Comparison of ENCODE assay signal across 8 cellular contexts in the genomic region with DNA sequence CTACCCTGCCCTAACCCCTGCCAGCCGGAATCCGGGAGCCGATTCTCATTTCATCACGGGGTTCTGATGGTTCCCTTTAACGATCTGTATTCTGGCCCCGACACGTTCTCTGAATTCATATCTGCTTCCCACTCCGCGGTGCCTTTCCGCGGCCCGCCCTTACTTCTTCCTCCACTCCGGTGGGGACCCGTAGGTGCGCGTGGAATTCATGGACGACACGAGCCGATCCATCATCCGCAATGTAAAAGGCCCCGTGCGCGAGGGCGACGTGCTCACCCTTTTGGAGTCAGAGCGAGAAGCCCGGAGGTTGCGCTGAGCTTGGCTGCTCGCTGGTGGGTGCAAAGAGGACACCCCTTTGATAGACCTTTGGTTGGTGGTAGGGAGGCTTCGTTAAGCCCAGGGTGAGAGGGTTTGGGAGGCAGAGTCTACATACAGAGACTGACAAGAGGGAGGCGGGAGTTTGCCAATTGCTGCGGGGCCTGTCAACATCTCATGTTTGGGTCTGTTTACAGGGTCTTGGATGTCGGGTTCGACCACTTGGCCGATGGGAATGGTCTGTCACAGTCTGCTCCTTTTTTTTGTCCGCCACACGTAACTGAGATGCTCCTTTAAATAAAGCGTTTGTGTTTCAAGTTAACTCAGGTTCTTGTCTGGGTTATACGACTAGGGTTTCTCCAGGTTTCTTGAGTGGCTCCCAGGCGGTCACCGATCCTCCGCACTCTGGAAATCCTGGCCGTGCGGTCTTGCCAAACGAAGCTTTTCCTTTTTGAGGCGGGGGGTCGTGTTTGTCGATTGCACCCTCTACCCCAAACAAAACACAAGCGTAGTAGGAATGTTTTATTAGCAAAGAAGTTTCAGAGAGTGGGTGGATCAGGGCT. TPM values are rescaled to one million over a fixed set of nuclear protein-coding genes. Genes with fewer than 3 reads are reported as not detected.
DNase-seq lines count a peak whose midpoint lies in the region; ATAC-seq, FAIRE-seq and TF ChIP-seq lines count a peak whose summit lies in the region.

No MANE protein-coding gene starts in this region.

- DNase-seq in CD14-positive monocyte (ENCODE audit: low spot score): no peak
- no peak for DNase-seq in LNCaP clone FGC (ENCODE audit: low read depth)
- DNase-seq in coronary artery (ENCODE audit: low spot score): no peak
- no peak for DNase-seq in mesothelial cell of epicardium (ENCODE audit: low spot score in 2 of 2, unreplicated experiment in 2 of 2)
- no peak for DNase-seq in H54 (ENCODE audit: insufficient read length, low spot score)
- DNase-seq in hippocampal formation (lab: John Stamatoyannopoulos, UW): no peak

- H3K27ac ChIP-seq in coronary artery: peak overlapping the region; percentile 94 to 96

- peak overlapping the region; percentile 94 to 99 (median 97) for H3K27ac Mint-ChIP-seq in CD14-positive monocyte
- H3K27ac Mint-ChIP-seq in mesothelial cell of epicardium: peak overlapping the region; percentile 98

- TF ChIP-seq CTCF in CD14-positive monocyte (IDR thresholded peaks at IDR 0.05): no peak
- TF ChIP-seq CTCF in LNCaP clone FGC (IDR thresholded peaks at IDR 0.05; ENCODE audit: control insufficient read depth, extremely low read depth, insufficient read depth): no peak
- TF ChIP-seq CTCF in coronary artery (IDR thresholded peaks at IDR 0.05): no peak
- no peak for TF ChIP-seq CTCF in mesothelial cell of epicardium (IDR thresholded peaks at IDR 0.05; ENCODE audit: unreplicated experiment)

- H3K36me3 Mint-ChIP-seq in CD14-positive monocyte (peaks cover 16 to 30% of the 10 kb centered on the region in 2 donors), mesothelial cell of epicardium (no peaks in the 10 kb centered on the region)

- H3K9me3 Mint-ChIP-seq in CD14-positive monocyte (peaks cover 0 to 13% (median 7%) of the 10 kb centered on the region in 7 donors), mesothelial cell of epicardium (peaks cover 4% of the 10 kb centered on the region)

- peaks cover 28% of the 10 kb centered on the region for H3K4me1 Mint-ChIP-seq in CD14-positive monocyte
- peaks cover 27% of the 10 kb centered on the region for H3K4me1 Mint-ChIP-seq in mesothelial cell of epicardium

- TF ChIP-seq POLR2A in H54 (IDR thresholded peaks at IDR 0.05; ENCODE audit: low read depth, low read length): no peak

- no peak for FAIRE-seq in H54 (lab: Jason Lieb, UNC)

- intact Hi-C loops in CD14-positive monocyte (cut with micrococcal nuclease): loop anchor here in 1 of 2 donors (2.0 to 5.0 kb wide), 2 partner anchors 55 to 69 kb away; a partner anchor contains a TSS

- no peak for ATAC-seq in HG02571 (IDR thresholded peaks at IDR 0.05; ENCODE audit: unreplicated experiment)
- no peak for ATAC-seq in HG03342 (IDR thresholded peaks at IDR 0.05; ENCODE audit: unreplicated experiment)

- peaks cover under 1 to 11% (median 8%) of the 10 kb centered on the region in 3 donors for H3K27me3 Mint-ChIP-seq in CD14-positive monocyte (ENCODE audit: low read depth in 3 of 3)
- peaks cover 4% of the 10 kb centered on the region for H3K27me3 Mint-ChIP-seq in mesothelial cell of epicardium (ENCODE audit: low read depth)

- H3K4me3 ChIP-seq in LNCaP clone FGC (ENCODE audit: low read depth, low read length): peak overlapping the region; percentile 94
- peak overlapping the region; percentile 90 for H3K4me3 ChIP-seq in coronary artery

- H3K4me3 Mint-ChIP-seq in CD14-positive monocyte (peak overlapping the region; percentile 98 to 99), mesothelial cell of epicardium (peak overlapping the region; percentile 95)

RNA-seq across cellular contexts. Expression of a gene that starts 0.7 kb away (rescaled TPM):
- polyA plus RNA-seq in CD14-positive monocyte: 1,000 to 10,000 TPM in 1 of 2 donors, 100 to 1,000 TPM in 1; 984 to 1,104 TPM
- 1,343 to 1,395 TPM (median 1,352 TPM) in 3 replicates for total RNA-seq in mesothelial cell of epicardium

RNA-seq across cellular contexts. Expression of a gene that starts 0.8 kb away (rescaled TPM):
- polyA plus RNA-seq in CD14-positive monocyte: 100 to 1,000 TPM; 133 to 153 TPM
- 35.4 to 43.1 TPM (median 40.3 TPM) in 3 replicates for total RNA-seq in mesothelial cell of epicardium

RNA-seq across cellular contexts. Expression of a gene that starts 13.8 kb away (rescaled TPM):
- 1 to 10 TPM in 1 of 2 donors, under 1 TPM in 1; 0.72 to 1.0 TPM for polyA plus RNA-seq in CD14-positive monocyte
- total RNA-seq in mesothelial cell of epicardium: 42.0 to 44.5 TPM (median 42.8 TPM) in 3 replicates

RNA-seq across cellular contexts. Expression of a gene that starts 21.1 kb away (rescaled TPM):
- polyA plus RNA-seq in CD14-positive monocyte: not detected
- 1.8 to 2.3 TPM (median 2.1 TPM) in 3 replicates for total RNA-seq in mesothelial cell of epicardium

RNA-seq across cellular contexts. Expression of a gene that starts 42.0 kb away (rescaled TPM):
- not detected for polyA plus RNA-seq in CD14-positive monocyte
- total RNA-seq in mesothelial cell of epicardium: 2.0 to 3.7 TPM (median 3.5 TPM) in 3 replicates
